8 cellular contexts compared by ENCODE assay signal in the genomic region with DNA sequence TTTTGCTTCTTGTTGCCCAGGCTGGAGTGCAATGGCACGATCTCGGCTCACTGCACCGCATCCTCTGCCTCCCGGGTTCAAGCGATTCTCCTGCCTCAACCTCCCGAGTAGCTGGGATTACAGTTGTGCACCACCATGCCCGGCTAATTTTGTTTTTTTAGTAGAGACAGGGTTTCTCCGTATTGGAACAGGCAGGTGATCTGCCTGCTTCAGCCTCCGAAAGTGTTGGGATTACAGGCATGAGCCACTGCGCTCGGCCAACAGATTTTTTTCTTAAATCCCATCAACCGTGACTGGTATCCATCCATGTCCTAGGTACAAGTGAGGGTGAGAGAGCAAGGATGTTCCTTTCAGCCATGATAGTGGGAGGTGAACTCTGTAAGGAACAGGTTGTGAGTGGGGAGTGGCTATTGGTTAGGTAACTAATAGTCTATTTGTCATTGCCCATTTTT.
DNase-seq lines count a peak whose midpoint lies in the region; ATAC-seq, FAIRE-seq and TF ChIP-seq lines count a peak whose summit lies in the region.
"Not testable (repeated sequence)": the region's sequence is repeated elsewhere in the genome, so short reads cannot be mapped to it uniquely, and the experiment has no call there.

No MANE protein-coding gene starts in this region.

- not testable (repeated sequence) for H3K4me3 Mint-ChIP-seq in endodermal cell; natural killer cell treated with Interleukin-12 subunit alpha and Interleukin-12 subunit beta and Interleukin-15 and Interleukin-18, amount 100 ng/mL, for 72 hours

- H3K9me3 ChIP-seq in SK-N-SH; right cardiac atrium (ENCODE audit: control insufficient read depth, low read length): not testable (repeated sequence)
- peaks cover 87% of the 10 kb centered on the region for H3K9me3 ChIP-seq in endodermal cell (ENCODE audit: control insufficient read depth, low read length)
- peaks cover 98% of the 10 kb centered on the region for H3K9me3 ChIP-seq in HepG2 (ENCODE audit: low read length)
- peaks cover 0 to 48% (median 10%) of the 10 kb centered on the region in 4 donors for H3K9me3 ChIP-seq in upper lobe of left lung

- FAIRE-seq in HepG2 (lab: Jason Lieb, UNC), result not testable (repeated sequence)

- not testable (repeated sequence) for H3K27me3 ChIP-seq in SK-N-SH (ENCODE audit: insufficient read depth); endodermal cell (ENCODE audit: control insufficient read depth, insufficient read depth, low read length, poor library complexity, severe bottlenecking); right cardiac atrium (ENCODE audit: control insufficient read depth, insufficient read depth); HepG2 (ENCODE audit: control insufficient read depth in 1 of 2, insufficient read depth in 2 of 2, low read length in 2 of 2); upper lobe of left lung

- not testable (repeated sequence) for TF ChIP-seq RAD21 in SK-N-SH (IDR thresholded peaks at IDR 0.05; ENCODE audit: low read length); HepG2 (CRISPR knock-in tag; IDR thresholded peaks at IDR 0.05)

- intact Hi-C loops in right cardiac atrium (cut with DNase I); HepG2 (cut with micrococcal nuclease; ENCODE audit: unreplicated experiment): not testable (repeated sequence)

- in situ Hi-C loops in GM13976 (cut with MboI; ENCODE audit: low sequenced_read_pairs, unreplicated experiment); HepG2 (cut with HindIII; ENCODE audit: extremely low pct_ligation_motif_present, low pct_unique_long_range_greater_than_20kb): not testable (repeated sequence)

- H3K27ac ChIP-seq in SK-N-SH (ENCODE audit: low read depth in 2 of 2, low read length in 1 of 2); endodermal cell (ENCODE audit: low read depth, low read length); right cardiac atrium (ENCODE audit: low read length); HepG2 (ENCODE audit: extremely low read length, insufficient read depth, low read length); upper lobe of left lung: not testable (repeated sequence)

- H4K20me1 ChIP-seq in SK-N-SH (ENCODE audit: insufficient read depth); HepG2 (ENCODE audit: insufficient read depth, low read length): not testable (repeated sequence)

- H3K9ac ChIP-seq in SK-N-SH; endodermal cell (ENCODE audit: extremely low read depth, low read length, poor library complexity, severe bottlenecking); HepG2 (ENCODE audit: insufficient read depth, low read depth, low read length): not testable (repeated sequence)

- TF ChIP-seq POLR2A in HepG2 (IDR thresholded peaks at IDR 0.05; ENCODE audit: insufficient read depth in 1 of 2, low read depth in 2 of 2, low read length in 2 of 2); upper lobe of left lung (IDR thresholded peaks at IDR 0.05): not testable (repeated sequence)

- CTCF ChIA-PET in SK-N-SH (lab: Yijun Ruan, JAX); HepG2 (lab: Yijun Ruan, JAX; ENCODE audit: low intra/inter-chr PET ratio, low total read pairs): not testable (repeated sequence)

- H3K27ac Mint-ChIP-seq in endodermal cell; natural killer cell treated with Interleukin-12 subunit alpha and Interleukin-12 subunit beta and Interleukin-15 and Interleukin-18, amount 100 ng/mL, for 72 hours: not testable (repeated sequence)

- H3K4me1 Mint-ChIP-seq in endodermal cell; natural killer cell treated with Interleukin-12 subunit alpha and Interleukin-12 subunit beta and Interleukin-15 and Interleukin-18, amount 100 ng/mL, for 72 hours (ENCODE audit: low read depth in 2 of 2): not testable (repeated sequence)

- not testable (repeated sequence) for H3K36me3 ChIP-seq in SK-N-SH (replicated peaks in 1 of 2; ENCODE audit: control insufficient read depth in 1 of 2, insufficient read depth in 2 of 2, low read length in 1 of 2); endodermal cell (ENCODE audit: control insufficient read depth, insufficient read depth, low read length); HepG2 (replicated peaks in 1 of 2; ENCODE audit: control insufficient read depth in 1 of 2, insufficient read depth in 2 of 2, low read length in 2 of 2); upper lobe of left lung

- not testable (repeated sequence) for H2AFZ ChIP-seq in SK-N-SH (ENCODE audit: low read depth); HepG2 (ENCODE audit: low read length)

- POLR2A ChIA-PET in SK-N-SH (lab: Yijun Ruan, JAX); HepG2 (lab: Yijun Ruan, JAX): not testable (repeated sequence)

- H3K79me2 ChIP-seq in SK-N-SH (ENCODE audit: insufficient read depth); HepG2 (ENCODE audit: insufficient read depth, low read length): not testable (repeated sequence)

- not testable (repeated sequence) for H3K4me1 ChIP-seq in SK-N-SH (ENCODE audit: control insufficient read depth in 1 of 2, insufficient read depth in 2 of 2, low read depth in 1 of 2, low read length in 1 of 2); endodermal cell (ENCODE audit: control insufficient read depth, insufficient read depth, low read length); right cardiac atrium (ENCODE audit: control insufficient read depth, insufficient read depth, low read length); HepG2 (ENCODE audit: insufficient read depth, low read length); upper lobe of left lung

- TF ChIP-seq CTCF in GM13976 (IDR thresholded peaks at IDR 0.05; ENCODE audit: borderline replicate concordance, control extremely low read depth, extremely low read depth, insufficient read depth, missing control alignments); SK-N-SH (IDR thresholded peaks at IDR 0.05); endodermal cell (conservative IDR thresholded peaks at IDR 0.05); HepG2 (CRISPR knock-in tag; IDR thresholded peaks at IDR 0.05); upper lobe of left lung (IDR thresholded peaks at IDR 0.05): not testable (repeated sequence)

- TF ChIP-seq EP300 in SK-N-SH (IDR thresholded peaks at IDR 0.05; ENCODE audit: borderline replicate concordance in 1 of 2, low read depth in 1 of 2, low read length in 1 of 2); HepG2 (IDR thresholded peaks at IDR 0.05; ENCODE audit: low read depth in 2 of 2, low read length in 2 of 2); HepG2 (CRISPR knock-in tag; IDR thresholded peaks at IDR 0.05; ENCODE audit: borderline replicate concordance); upper lobe of left lung (IDR thresholded peaks at IDR 0.05): not testable (repeated sequence)

- not testable (repeated sequence) for H3K27me3 Mint-ChIP-seq in endodermal cell (ENCODE audit: insufficient read depth); natural killer cell treated with Interleukin-12 subunit alpha and Interleukin-12 subunit beta and Interleukin-15 and Interleukin-18, amount 100 ng/mL, for 72 hours

- not testable (repeated sequence) for H3K4me2 ChIP-seq in SK-N-SH; HepG2 (ENCODE audit: low read depth, low read length)

- not testable (repeated sequence) for H3K9me2 ChIP-seq in SK-N-SH

- not testable (repeated sequence) for H3K9me3 Mint-ChIP-seq in endodermal cell; natural killer cell treated with Interleukin-12 subunit alpha and Interleukin-12 subunit beta and Interleukin-15 and Interleukin-18, amount 100 ng/mL, for 72 hours

- not testable (repeated sequence) for BruUV-seq in HepG2 (replicated peaks; lab: Mats Ljungman, UMichigan)

- not testable (repeated sequence) for H3F3A ChIP-seq in SK-N-SH (replicated peaks; ENCODE audit: insufficient read depth)

- H3K36me3 Mint-ChIP-seq in endodermal cell (ENCODE audit: low read depth); natural killer cell treated with Interleukin-12 subunit alpha and Interleukin-12 subunit beta and Interleukin-15 and Interleukin-18, amount 100 ng/mL, for 72 hours: not testable (repeated sequence)

- H3K4me3 ChIP-seq in SK-N-SH (ENCODE audit: low read depth in 2 of 2, low read length in 1 of 2); right cardiac atrium (ENCODE audit: low read length); HepG2 (replicated peaks in 1 of 3; ENCODE audit: insufficient read depth in 1 of 3, low read depth in 2 of 3, low read length in 3 of 3); upper lobe of left lung: not testable (repeated sequence)
- peak overlapping the region; percentile 5 for H3K4me3 ChIP-seq in endodermal cell (ENCODE audit: low read length)

- DNase-seq in AG08395 (ENCODE audit: low spot score) (peak; percentile 38), GM13976 (ENCODE audit: low spot score) (peak; percentile 32), SK-N-SH (peak; percentile 10), right cardiac atrium (peak in 1 of 3 donors; percentile 32), upper lobe of left lung (peak in 1 of 2 donors; percentile 76)
- not testable (repeated sequence) for DNase-seq in endodermal cell; HepG2 (ENCODE audit: low spot score)
- DNase-seq in natural killer cell treated with Interleukin-12 subunit alpha and Interleukin-12 subunit beta and Interleukin-15 and Interleukin-18, amount 100 ng/mL, for 72 hours (ENCODE audit: low spot score), result peak; percentile 59

- peak; percentile 13 to 27 for ATAC-seq in right cardiac atrium
- ATAC-seq in HepG2, result not testable (repeated sequence)
- peak in 1 of 2 donors; percentile 38 for ATAC-seq in natural killer cell treated with Interleukin-12 subunit alpha and Interleukin-12 subunit beta and Interleukin-15 and Interleukin-18, amount 100 ng/mL, for 72 hours
- peak; percentile 9 to 36 for ATAC-seq in upper lobe of left lung (ENCODE audit: low FRiP score in 2 of 2)

- 4% methylated on average over 12 of the region's 12 CpGs for WGBS in SK-N-SH (ENCODE audit: low lambda C conversion rate)
- WGBS in endodermal cell (ENCODE audit: insufficient coverage in 1 of 2, insufficient read length in 1 of 2), 2 experiments, result 78 to 80% methylated on average over 12 of the region's 12 CpGs
- 70% methylated on average over 12 of the region's 12 CpGs for WGBS in right cardiac atrium
- WGBS in HepG2 (ENCODE audit: low lambda C conversion rate), result 15% methylated on average over 12 of the region's 12 CpGs
- WGBS in upper lobe of left lung, 2 donors, result 72 to 74% methylated on average over 12 of the region's 12 CpGs
